9 cellular contexts compared by ENCODE assay signal in genomic region chr19:18507021-18507726, GRCh38. TPM values are rescaled to one million over a fixed set of nuclear protein-coding genes. Genes with fewer than 3 reads are reported as not detected.
DNase-seq lines count a peak whose midpoint lies in the region; ATAC-seq and TF ChIP-seq lines count a peak whose summit lies in the region.
"Had no signal": no experiment of that assay in that cellular context is flagged by ENCODE, and none has a peak within 500 bp of the region (broad histone marks: within the 10 kb centered on the region; RNA-seq: fewer than 3 reads in every experiment).

No MANE protein-coding gene starts in this region.

- no peaks in the 10 kb centered on the region for H3K9me3 ChIP-seq in left ventricle myocardium inferior (replicated peaks)

- peak overlapping the region; percentile 5 for H3K4me3 ChIP-seq in left ventricle myocardium inferior

- no peak for TF ChIP-seq CTCF in left ventricle myocardium inferior (IDR thresholded peaks at IDR 0.05; ENCODE audit: borderline replicate concordance)

- no peaks in the 10 kb centered on the region for H3K36me3 ChIP-seq in left ventricle myocardium inferior

- H3K36me3 Mint-ChIP-seq in activated naive CD4-positive, alpha-beta T cell treated with anti-CD3 and anti-CD28 coated beads, Interleukin-2, amount 10 ng/mL, durations not matched to agents 7 days and 5 days: peaks cover 2% of the 10 kb centered on the region

- H3K4me3 Mint-ChIP-seq in activated naive CD4-positive, alpha-beta T cell treated with anti-CD3 and anti-CD28 coated beads, Interleukin-2, amount 10 ng/mL, durations not matched to agents 7 days and 5 days: peak overlapping the region; percentile 1
- H3K4me3 Mint-ChIP-seq in stimulated activated naive CD8-positive, alpha-beta T cell treated with anti-CD3 and anti-CD28 coated beads, Interleukin-15, amount 100 ng/mL, for 72 hours: peak overlapping the region; percentile 37 to 72

- H3K4me1 Mint-ChIP-seq in activated naive CD4-positive, alpha-beta T cell treated with anti-CD3 and anti-CD28 coated beads, Interleukin-2, amount 10 ng/mL, durations not matched to agents 7 days and 5 days: peaks cover 50% of the 10 kb centered on the region
- peaks cover 82% of the 10 kb centered on the region for H3K4me1 Mint-ChIP-seq in stimulated activated naive CD8-positive, alpha-beta T cell treated with anti-CD3 and anti-CD28 coated beads, Interleukin-15, amount 100 ng/mL, for 72 hours

- peak overlapping the region; percentile 71 for H3K27ac Mint-ChIP-seq in activated naive CD4-positive, alpha-beta T cell treated with anti-CD3 and anti-CD28 coated beads, Interleukin-2, amount 10 ng/mL, durations not matched to agents 7 days and 5 days
- H3K27ac Mint-ChIP-seq in stimulated activated naive CD8-positive, alpha-beta T cell treated with anti-CD3 and anti-CD28 coated beads, Interleukin-15, amount 100 ng/mL, for 72 hours: peak overlapping the region; percentile 42 to 93

- no peaks in the 10 kb centered on the region for H3K9me3 Mint-ChIP-seq in activated naive CD4-positive, alpha-beta T cell treated with anti-CD3 and anti-CD28 coated beads, Interleukin-2, amount 10 ng/mL, durations not matched to agents 7 days and 5 days
- H3K9me3 Mint-ChIP-seq in stimulated activated naive CD8-positive, alpha-beta T cell treated with anti-CD3 and anti-CD28 coated beads, Interleukin-15, amount 100 ng/mL, for 72 hours: no peaks in the 10 kb centered on the region

- H3K27ac ChIP-seq in left ventricle myocardium inferior (replicated peaks): peak overlapping the region; percentile 94

- H3K27me3 ChIP-seq in left ventricle myocardium inferior (ENCODE audit: low read depth): no peaks in the 10 kb centered on the region

- CTCF ChIA-PET in activated naive CD4-positive, alpha-beta T cell treated with anti-CD3 and anti-CD28 coated beads, Interleukin-2, amount 10 ng/mL, durations not matched to agents 7 days and 5 days (lab: Charles Lee): interaction anchor here (0.7 to 3.0 kb wide), 4 partner anchors 9 to 82 kb away, joined by 3 to 20 read pairs (median 7); partner anchors contain the start of genes ELL and REX1BD

- no peaks in the 10 kb centered on the region for H3K27me3 Mint-ChIP-seq in activated naive CD4-positive, alpha-beta T cell treated with anti-CD3 and anti-CD28 coated beads, Interleukin-2, amount 10 ng/mL, durations not matched to agents 7 days and 5 days
- H3K27me3 Mint-ChIP-seq in stimulated activated naive CD8-positive, alpha-beta T cell treated with anti-CD3 and anti-CD28 coated beads, Interleukin-15, amount 100 ng/mL, for 72 hours: no peaks in the 10 kb centered on the region

- peak; percentile 69 for DNase-seq in M059J (ENCODE audit: low read depth)
- peak; percentile 57 for DNase-seq in activated naive CD4-positive, alpha-beta T cell treated with anti-CD3 and anti-CD28 coated beads, Interleukin-2, amount 10 ng/mL, durations not matched to agents 7 days and 5 days
- DNase-seq in left ventricle myocardium inferior: peak; percentile 65
- DNase-seq in stimulated activated naive CD8-positive, alpha-beta T cell treated with anti-CD3 and anti-CD28 coated beads, Interleukin-15, amount 100 ng/mL, for 72 hours: no peak
- DNase-seq in germinal center (ENCODE audit: low spot score): no peak
- DNase-seq in NCI-H1092 treated with DMSO at 0.1 percent for 48 hours (lab: John Stamatoyannopoulos, UW): no peak
- DNase-seq in NCI-H146 treated with DMSO at 0.1 percent for 48 hours (lab: John Stamatoyannopoulos, UW; ENCODE audit: unreplicated experiment): no peak
- DNase-seq: NCI-H1048 had no signal

- peaks cover 91% of the 10 kb centered on the region for H3K4me1 ChIP-seq in left ventricle myocardium inferior

- intact Hi-C loops in left ventricle myocardium inferior (cut with micrococcal nuclease): no loop called here

- ATAC-seq in stimulated activated naive CD8-positive, alpha-beta T cell treated with anti-CD3 and anti-CD28 coated beads, Interleukin-15, amount 100 ng/mL, for 72 hours: peak; percentile 66
- no peak for ATAC-seq in GM21367 (IDR thresholded peaks at IDR 0.05; ENCODE audit: unreplicated experiment)

RNA-seq across cellular contexts. Expression of gene ELL, which starts 14.7 kb away (rescaled TPM):
- 7.5 and 15.4 TPM in 2 replicates for total RNA-seq in M059J (2014; rRNA removed; shearing (Covaris generic))
- total RNA-seq in left ventricle myocardium inferior: 7.9 TPM

RNA-seq across cellular contexts. Expression of gene FKBP8, which starts 36.2 kb away (rescaled TPM):
- 209 and 297 TPM in 2 replicates for total RNA-seq in M059J (2014; rRNA removed; shearing (Covaris generic))
- total RNA-seq in left ventricle myocardium inferior: 153 TPM

RNA-seq across cellular contexts. Expression of gene KXD1, which starts 50.5 kb away (rescaled TPM):
- 114 and 124 TPM in 2 replicates for total RNA-seq in M059J (2014; rRNA removed; shearing (Covaris generic))
- 52.0 TPM for total RNA-seq in left ventricle myocardium inferior

Comparison
In these comparisons a context has a peak if more than half of its experiments do, and no peak if none do; other contexts are left out.
1. DNase-seq: peak in M059J (single experiment), activated naive CD4-positive, alpha-beta T cell treated with anti-CD3 and anti-CD28 coated beads, Interleukin-2, amount 10 ng/mL, durations not matched to agents 7 days and 5 days (single experiment) and left ventricle myocardium inferior (single experiment); none in stimulated activated naive CD8-positive, alpha-beta T cell treated with anti-CD3 and anti-CD28 coated beads, Interleukin-15, amount 100 ng/mL, for 72 hours (0 of 2), germinal center (single experiment), NCI-H1092 treated with DMSO at 0.1 percent for 48 hours (single experiment) and NCI-H146 treated with DMSO at 0.1 percent for 48 hours (single experiment).